ENCODE assay signal across 26 cellular contexts in the genomic region with DNA sequence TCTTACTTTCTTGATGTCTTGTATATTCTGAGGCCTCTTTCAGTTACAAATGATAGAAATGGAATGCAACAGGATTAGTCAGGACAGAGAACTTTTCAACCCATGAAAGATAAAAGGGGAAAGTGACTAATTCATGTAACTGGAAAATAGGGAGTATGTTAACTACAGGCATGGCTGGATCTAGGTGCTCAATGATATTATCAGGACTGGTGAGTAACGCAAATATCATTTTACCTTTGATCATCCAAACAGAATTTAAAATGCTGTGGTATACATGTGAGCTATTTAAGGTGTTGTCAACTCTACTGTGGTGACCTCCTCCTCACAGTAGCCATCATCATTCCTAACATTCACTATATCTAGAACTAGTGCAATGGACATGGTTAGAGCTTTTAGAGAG.
"Had no signal": no experiment of that assay in that cellular context is flagged by ENCODE, and none has a peak within 500 bp of the region (broad histone marks: within the 10 kb centered on the region; RNA-seq: fewer than 3 reads in every experiment).

No MANE protein-coding gene starts in this region.

- ATAC-seq: activated CD4-positive, alpha-beta T cell treated with anti-CD3 and anti-CD28 coated beads for 36 hours; activated CD8-positive, alpha-beta memory T cell treated with anti-CD3 and anti-CD28 coated beads, Interleukin-2, amount 10 ng/mL, durations not matched to agents 7 days and 5 days; activated CD8-positive, alpha-beta T cell treated with anti-CD3 and anti-CD28 coated beads, Interleukin-2, amount 10 ng/mL, durations not matched to agents 7 days and 5 days; activated naive CD4-positive, alpha-beta T cell treated with anti-CD3 and anti-CD28 coated beads, Interleukin-2, amount 50 U/mL, for 72 hours; esophagus mucosa; gastroesophageal sphincter had no signal

- H3K27me3 ChIP-seq: brain microvascular endothelial cell, gastroesophageal sphincter had no signal

- DNase-seq: activated CD4-positive, alpha-beta memory T cell treated with anti-CD3 and anti-CD28 coated beads for 36 hours; activated CD4-positive, alpha-beta T cell treated with anti-CD3 and anti-CD28 coated beads for 36 hours; activated CD4-positive, alpha-beta T cell treated with anti-CD3 and anti-CD28 coated beads, Interleukin-2, amount 10 ng/mL, durations not matched to agents 24 days and 14 days; activated CD4-positive, CD25-positive, alpha-beta regulatory T cell; activated CD4-positive, CD25-positive, alpha-beta regulatory T cell treated with anti-CD3 and anti-CD28 coated beads, Interleukin-2, amount 50 U/mL, for 72 hours; activated CD8-positive, alpha-beta memory T cell treated with anti-CD3 and anti-CD28 coated beads, Interleukin-2, amount 10 ng/mL, durations not matched to agents 7 days and 5 days; activated CD8-positive, alpha-beta memory T cell treated with anti-CD3 and anti-CD28 coated beads, Interleukin-2, amount 50 U/mL, for 4 hours; activated CD8-positive, alpha-beta T cell treated with anti-CD3 and anti-CD28 coated beads, Interleukin-2, amount 10 ng/mL, durations not matched to agents 7 days and 5 days; activated effector memory CD4-positive, alpha-beta T cell treated with anti-CD3 and anti-CD28 coated beads, Interleukin-2, amount 50 U/mL, for 16 hours; activated naive CD4-positive, alpha-beta T cell; activated naive CD4-positive, alpha-beta T cell treated with anti-CD3 and anti-CD28 coated beads, Interleukin-2, amount 10 ng/mL, durations not matched to agents 7 days and 5 days; activated naive CD8-positive, alpha-beta T cell treated with anti-CD3 and anti-CD28 coated beads, Interleukin-2, amount 10 ng/mL, durations not matched to agents 7 days and 5 days; activated T-cell treated with anti-CD3 and anti-CD28 coated beads, Interleukin-2, amount 50 U/mL, for 1 hour; activated T-cell treated with anti-CD3 and anti-CD28 coated beads, Interleukin-2, amount 50 U/mL, for 48 hours; amniotic stem cell; anterior cingulate cortex; brain microvascular endothelial cell; dorsolateral prefrontal cortex; effector memory CD4-positive, alpha-beta T cell; endodermal cell; foreskin fibroblast; T-helper 2 cell had no signal

- H3K36me3 ChIP-seq: brain microvascular endothelial cell, gastroesophageal sphincter had no signal

- H3K27ac ChIP-seq: brain microvascular endothelial cell, coronary artery, dorsolateral prefrontal cortex, gastroesophageal sphincter had no signal

- H3K9me3 ChIP-seq: gastroesophageal sphincter had no signal

- H3K4me3 ChIP-seq: coronary artery, dorsolateral prefrontal cortex, gastroesophageal sphincter had no signal
